Comparison of ENCODE assay signal across 28 cellular contexts in the genomic region with DNA sequence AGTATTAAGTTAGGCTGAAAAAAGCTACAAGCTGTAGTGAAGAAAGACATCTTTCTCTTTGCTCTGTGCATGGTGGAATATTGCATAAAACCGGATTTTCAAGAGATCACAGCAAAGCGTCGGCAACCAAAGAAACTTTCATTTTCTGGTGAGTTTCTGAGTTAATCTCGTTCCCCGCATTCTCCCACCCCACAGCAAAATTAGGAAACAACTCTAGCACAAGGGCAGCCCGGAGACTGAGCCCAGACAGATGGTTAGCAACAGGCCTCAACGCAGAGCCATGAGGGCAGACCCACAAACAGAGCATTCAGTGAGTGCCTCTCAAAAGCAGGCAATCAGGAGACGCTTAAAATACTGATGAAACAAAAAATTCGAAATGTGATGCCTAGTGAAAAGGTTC.
DNase-seq lines count a peak whose midpoint lies in the region; TF ChIP-seq lines count a peak whose summit lies in the region.
"Had no signal": no experiment of that assay in that cellular context is flagged by ENCODE, and none has a peak within 500 bp of the region (broad histone marks: within the 10 kb centered on the region; RNA-seq: fewer than 3 reads in every experiment).

No MANE protein-coding gene starts in this region.

- H3K36me3 ChIP-seq in skeletal muscle satellite cell (ENCODE audit: insufficient read depth, low read length): no peaks in the 10 kb centered on the region
- no peaks in the 10 kb centered on the region for H3K36me3 ChIP-seq in WERI-Rb-1
- H3K36me3 ChIP-seq: BLaER1 treated with 17β-estradiol and CSF1 and Interleukin-3, amounts not matched to agents 10 nM and 100 nM; cardiac muscle cell had no signal

- H3K4me3 Mint-ChIP-seq in type B pancreatic cell: no peak overlapping the region
- H3K4me3 Mint-ChIP-seq: activated CD4-positive, alpha-beta memory T cell treated with anti-CD3 and anti-CD28 coated beads for 36 hours; stimulated activated naive CD8-positive, alpha-beta T cell treated with anti-CD3 and anti-CD28 coated beads, Interleukin-15, amount 100 ng/mL, for 72 hours had no signal

- H3K27me3 Mint-ChIP-seq in type B pancreatic cell: no peaks in the 10 kb centered on the region
- H3K27me3 Mint-ChIP-seq: activated CD4-positive, alpha-beta memory T cell treated with anti-CD3 and anti-CD28 coated beads for 36 hours had no signal

- TF ChIP-seq CTCF in fibroblast of the aortic adventitia (IDR thresholded peaks at IDR 0.05; ENCODE audit: insufficient read depth, low read length) (no peak), WERI-Rb-1 (IDR thresholded peaks at IDR 0.05; ENCODE audit: low read depth, low read length) (no peak), type B pancreatic cell (conservative IDR thresholded peaks at IDR 0.05) (no peak)

- peak; percentile 0 for DNase-seq in NCI-H82 (lab: John Stamatoyannopoulos, UW)
- DNase-seq in NCI-H82 treated with DMSO at 0.1 percent for 48 hours (lab: John Stamatoyannopoulos, UW; ENCODE audit: unreplicated experiment): no peak
- peak; percentile 82 for DNase-seq in MV-4-11 (lab: John Stamatoyannopoulos, UW)
- DNase-seq in fibroblast of the aortic adventitia (ENCODE audit: low read depth): peak; percentile 3
- DNase-seq in WERI-Rb-1: no peak
- DNase-seq in type B pancreatic cell (ENCODE audit: extremely low spot score, unreplicated experiment): no peak
- DNase-seq in ecto neural progenitor cell (ENCODE audit: low spot score): no peak
- DNase-seq: activated CD4-positive, alpha-beta memory T cell treated with anti-CD3 and anti-CD28 coated beads for 36 hours; activated CD4-positive, CD25-positive, alpha-beta regulatory T cell; activated effector memory CD4-positive, alpha-beta T cell treated with anti-CD3 and anti-CD28 coated beads, Interleukin-2, amount 50 U/mL, for 16 hours; activated T-cell treated with anti-CD3 and anti-CD28 coated beads for 4 hours; amniotic stem cell; Caco-2; dermis blood vessel endothelial cell; foreskin keratinocyte; hippocampal formation; mucosa of descending colon; NCI-H1436; NCI-H524 treated with DMSO at 0.1 percent for 48 hours; retina; Right ventricle myocardium superior; stimulated activated CD4-positive, alpha-beta T cell treated with anti-CD3 and anti-CD28 coated beads, Interleukin-12 subunit alpha, Interleukin-12 subunit beta, amount 100 ng/mL, for 4 hours; stimulated activated CD4-positive, alpha-beta T cell treated with anti-CD3 and anti-CD28 coated beads, Interleukin-4, amount 100 ng/mL, for 4 hours; stimulated activated naive CD8-positive, alpha-beta T cell treated with anti-CD3 and anti-CD28 coated beads, Interleukin-15, amount 100 ng/mL, for 72 hours had no signal

- H3K4me1 ChIP-seq in skeletal muscle satellite cell (ENCODE audit: control insufficient read depth, insufficient read depth, low read length): peaks cover 4% of the 10 kb centered on the region
- H3K4me1 ChIP-seq: Caco-2, foreskin keratinocyte had no signal

- H3K4me3 ChIP-seq in fibroblast of the aortic adventitia (ENCODE audit: low read depth, low read length) (no peak overlapping the region), skeletal muscle satellite cell (ENCODE audit: low read length) (no peak overlapping the region), WERI-Rb-1 (ENCODE audit: low read depth, low read length) (no peak overlapping the region)
- H3K4me3 ChIP-seq: BLaER1 treated with 17β-estradiol and CSF1 and Interleukin-3, amounts not matched to agents 10 nM and 100 nM; cardiac muscle cell; mucosa of descending colon had no signal

- no peak overlapping the region for H3K27ac ChIP-seq in WERI-Rb-1
- H3K27ac ChIP-seq: BLaER1 treated with 17β-estradiol and CSF1 and Interleukin-3, amounts not matched to agents 10 nM and 100 nM; cardiac muscle cell; foreskin keratinocyte; HL-60 had no signal

- H3K27ac Mint-ChIP-seq in type B pancreatic cell: no peak overlapping the region
- H3K27ac Mint-ChIP-seq: activated CD4-positive, alpha-beta memory T cell treated with anti-CD3 and anti-CD28 coated beads for 36 hours had no signal

- H3K4me2 ChIP-seq in skeletal muscle satellite cell (ENCODE audit: low read length): peak overlapping the region; percentile 28
- H3K4me2 ChIP-seq: BLaER1 treated with 17β-estradiol and CSF1 and Interleukin-3, amounts not matched to agents 10 nM and 100 nM had no signal

- H3K4me1 Mint-ChIP-seq in type B pancreatic cell (ENCODE audit: unreplicated experiment): peaks cover 9% of the 10 kb centered on the region

- H3K27me3 ChIP-seq in skeletal muscle satellite cell (ENCODE audit: control insufficient read depth, insufficient read depth, low read length) (no peaks in the 10 kb centered on the region), WERI-Rb-1 (ENCODE audit: insufficient read depth, low read depth, severe bottlenecking) (no peaks in the 10 kb centered on the region)
- H3K27me3 ChIP-seq: BLaER1 treated with 17β-estradiol and CSF1 and Interleukin-3, amounts not matched to agents 10 nM and 100 nM; cardiac muscle cell; foreskin keratinocyte had no signal

- peak overlapping the region; percentile 7 for H3K9ac ChIP-seq in skeletal muscle satellite cell (ENCODE audit: low read depth, low read length)
- H3K9ac ChIP-seq: BLaER1 treated with 17β-estradiol and CSF1 and Interleukin-3, amounts not matched to agents 10 nM and 100 nM had no signal

- H3K9me3 ChIP-seq in skeletal muscle satellite cell (replicated peaks; ENCODE audit: low read length): no peaks in the 10 kb centered on the region
- H3K9me3 ChIP-seq in WERI-Rb-1 (ENCODE audit: severe bottlenecking): no peaks in the 10 kb centered on the region
- H3K9me3 ChIP-seq: BLaER1 treated with 17β-estradiol and CSF1 and Interleukin-3, amounts not matched to agents 10 nM and 100 nM; Caco-2; mucosa of descending colon had no signal

- H3K9me3 Mint-ChIP-seq in type B pancreatic cell: peaks cover 10% of the 10 kb centered on the region
- H3K9me3 Mint-ChIP-seq: activated CD4-positive, alpha-beta memory T cell treated with anti-CD3 and anti-CD28 coated beads for 36 hours; stimulated activated naive CD8-positive, alpha-beta T cell treated with anti-CD3 and anti-CD28 coated beads, Interleukin-15, amount 100 ng/mL, for 72 hours had no signal

- no peaks in the 10 kb centered on the region for H3K36me3 Mint-ChIP-seq in type B pancreatic cell
- H3K36me3 Mint-ChIP-seq: activated CD4-positive, alpha-beta memory T cell treated with anti-CD3 and anti-CD28 coated beads for 36 hours had no signal

Comparison
In these comparisons a context has a peak if more than half of its experiments do, and no peak if none do; other contexts are left out.
1. DNase-seq: peak in NCI-H82 (single experiment), MV-4-11 (single experiment) and fibroblast of the aortic adventitia (single experiment); none in NCI-H82 treated with DMSO at 0.1 percent for 48 hours (single experiment), WERI-Rb-1 (single experiment), type B pancreatic cell (single experiment) and ecto neural progenitor cell (single experiment).